ENCODE assay signal across 8 cellular contexts in genomic region chrX:20320461-20321159, GRCh38. TPM values are rescaled to one million over a fixed set of nuclear protein-coding genes. Genes with fewer than 3 reads are reported as not detected.
DNase-seq lines count a peak whose midpoint lies in the region; ATAC-seq and TF ChIP-seq lines count a peak whose summit lies in the region.

No MANE protein-coding gene starts in this region.

- TF ChIP-seq CTCF in mesothelial cell of epicardium (IDR thresholded peaks at IDR 0.05; ENCODE audit: unreplicated experiment), result no peak

- H3K9me3 Mint-ChIP-seq in mesothelial cell of epicardium, result peaks cover 27% of the 10 kb centered on the region

- peaks cover 3% of the 10 kb centered on the region for H3K4me1 Mint-ChIP-seq in mesothelial cell of epicardium

- no peaks in the 10 kb centered on the region for H3K27me3 Mint-ChIP-seq in mesothelial cell of epicardium (ENCODE audit: low read depth)

- no peaks in the 10 kb centered on the region for H3K36me3 Mint-ChIP-seq in mesothelial cell of epicardium

- peak; percentile 4 for DNase-seq in stimulated activated CD4-positive, alpha-beta T cell treated with anti-CD3 and anti-CD28 coated beads, Interleukin-4, amount 100 ng/mL, for 24 hours
- no peak for DNase-seq in stimulated activated CD4-positive, alpha-beta T cell treated with anti-CD3 and anti-CD28 coated beads, Interleukin-4, amount 100 ng/mL, for 1 hour
- peak; percentile 24 for DNase-seq in NCI-H345 treated with DMSO at 0.1 percent for 48 hours (lab: John Stamatoyannopoulos, UW; ENCODE audit: unreplicated experiment)
- peak; percentile 6 for DNase-seq in fibroblast of peridontal ligament (ENCODE audit: extremely low read depth)
- DNase-seq in mesothelial cell of epicardium (ENCODE audit: low spot score in 2 of 2, unreplicated experiment in 2 of 2), result no peak
- no peak for DNase-seq in DMS 273 (lab: John Stamatoyannopoulos, UW; ENCODE audit: unreplicated experiment)
- no peak for DNase-seq in AML-193 (lab: John Stamatoyannopoulos, UW)

- peak; percentile 91 for ATAC-seq in HG02763 (IDR thresholded peaks at IDR 0.05; ENCODE audit: unreplicated experiment)

- H3K4me3 Mint-ChIP-seq in mesothelial cell of epicardium, result no peak overlapping the region

- no peak overlapping the region for H3K27ac Mint-ChIP-seq in mesothelial cell of epicardium

RNA-seq across cellular contexts. Expression of gene RPS6KA3, which starts 53.9 kb away (rescaled TPM):
- total RNA-seq in mesothelial cell of epicardium, result 41.6 to 42.6 TPM (median 42.3 TPM) in 3 replicates

Comparison
In these comparisons a context has a peak if more than half of its experiments do, and no peak if none do; other contexts are left out.
1. DNase-seq: peak in stimulated activated CD4-positive, alpha-beta T cell treated with anti-CD3 and anti-CD28 coated beads, Interleukin-4, amount 100 ng/mL, for 24 hours (single experiment), NCI-H345 treated with DMSO at 0.1 percent for 48 hours (single experiment) and fibroblast of peridontal ligament (single experiment); none in stimulated activated CD4-positive, alpha-beta T cell treated with anti-CD3 and anti-CD28 coated beads, Interleukin-4, amount 100 ng/mL, for 1 hour (single experiment), mesothelial cell of epicardium (0 of 2), DMS 273 (single experiment) and AML-193 (0 of 2).